12 cellular contexts compared by ENCODE assay signal in genomic region chr3:186609247-186609868, GRCh38. TPM values are rescaled to one million over a fixed set of nuclear protein-coding genes. Genes with fewer than 3 reads are reported as not detected.
A peak's percentile ranks its signal among the peaks of the same experiment; 100 is the strongest.
DNase-seq lines count a peak whose midpoint lies in the region; ATAC-seq and TF ChIP-seq lines count a peak whose summit lies in the region.
"Had no signal": no experiment of that assay in that cellular context is flagged by ENCODE, and none has a peak within 500 bp of the region (broad histone marks: within the 10 kb centered on the region; RNA-seq: fewer than 3 reads in every experiment).

No MANE protein-coding gene starts in this region.

- H3K79me2 ChIP-seq in PC-3 (ENCODE audit: low read length), result no peaks in the 10 kb centered on the region

- no peaks in the 10 kb centered on the region for H3K9me3 ChIP-seq in PC-3 (ENCODE audit: low read length)

- H2AFZ ChIP-seq in PC-3 (ENCODE audit: low read length), result no peak overlapping the region

- H3K4me1 Mint-ChIP-seq in natural killer cell, result peaks cover 0 to 3% of the 10 kb centered on the region in 2 donors

- H3K36me3 Mint-ChIP-seq in natural killer cell, result no peaks in the 10 kb centered on the region

- no peaks in the 10 kb centered on the region for H4K20me1 ChIP-seq in PC-3 (ENCODE audit: low read length)

- H3K36me3 ChIP-seq in PC-3 (ENCODE audit: low read depth, low read length), result no peaks in the 10 kb centered on the region

- H3K4me3 ChIP-seq in AG10803 (ENCODE audit: low read length), result no peak overlapping the region
- no peak overlapping the region for H3K4me3 ChIP-seq in PC-3 (ENCODE audit: low read length)
- no peak overlapping the region for H3K4me3 ChIP-seq in fibroblast of villous mesenchyme (ENCODE audit: low read depth, low read length)

- CTCF ChIA-PET in PC-3 (lab: Charles Lee), result no interaction called here

- TF ChIP-seq CTCF in AG10803 (conservative IDR thresholded peaks at IDR 0.05; ENCODE audit: low read length), result peak; percentile 27
- peak; percentile 27; the same call in 1 of the 2 replicates for TF ChIP-seq CTCF in GM12874 (IDR thresholded peaks at IDR 0.05; ENCODE audit: insufficient read depth, low read depth, low read length)
- TF ChIP-seq CTCF in PC-3 (conservative IDR thresholded peaks at IDR 0.05; ENCODE audit: low read depth, low read length), result peak; percentile 67
- TF ChIP-seq CTCF in fibroblast of villous mesenchyme (IDR thresholded peaks at IDR 0.05; ENCODE audit: insufficient read depth, low read depth, low read length), result peak; percentile 34
- TF ChIP-seq CTCF in natural killer cell (IDR thresholded peaks at IDR 0.05), result no peak

- no peaks in the 10 kb centered on the region for H3F3A ChIP-seq in PC-3 (ENCODE audit: low read length, unreplicated experiment)

- no TSS peak for BruUV-seq in PC-3 (replicated peaks; lab: Mats Ljungman, UMichigan)

- POLR2A ChIA-PET in PC-3 (lab: Charles Lee; ENCODE audit: unreplicated experiment), result no interaction called here

- intact Hi-C loops in PC-3 (cut with micrococcal nuclease) (no loop called here), natural killer cell (cut with micrococcal nuclease) (no loop called here)

- no peak overlapping the region for H3K9ac ChIP-seq in PC-3 (ENCODE audit: low read length)

- H3K4me3 Mint-ChIP-seq in natural killer cell, result no peak overlapping the region
- H3K4me3 Mint-ChIP-seq: stimulated activated naive CD8-positive, alpha-beta T cell treated with anti-CD3 and anti-CD28 coated beads, Interleukin-15, Interleukin-2, amounts not matched to agents 100 ng/mL and 50 ng/mL, for 24 hours had no signal

- no peaks in the 10 kb centered on the region for H3K9me2 ChIP-seq in PC-3 (replicated peaks; ENCODE audit: low read length)

- DNase-seq in AG10803 (ENCODE audit: low read depth) (peak; percentile 6), PC-3 (peak; percentile 61), fibroblast of villous mesenchyme (ENCODE audit: low read depth) (peak; percentile 11), natural killer cell (no peak), ecto neural progenitor cell (ENCODE audit: low spot score) (no peak), SKM-1 treated with dmso at 0.1 percent for 144 hours (lab: John Stamatoyannopoulos, UW; ENCODE audit: unreplicated experiment) (no peak), NCI-H748 (lab: John Stamatoyannopoulos, UW; ENCODE audit: unreplicated experiment) (no peak)
- DNase-seq: H7, NCI-H1048 had no signal

- no peaks in the 10 kb centered on the region for H3K9me3 Mint-ChIP-seq in natural killer cell
- H3K9me3 Mint-ChIP-seq: stimulated activated naive CD8-positive, alpha-beta T cell treated with anti-CD3 and anti-CD28 coated beads, Interleukin-15, Interleukin-2, amounts not matched to agents 100 ng/mL and 50 ng/mL, for 24 hours had no signal

- no peaks in the 10 kb centered on the region for H3K27me3 ChIP-seq in PC-3 (ENCODE audit: low read length)

- H3K4me2 ChIP-seq in PC-3 (ENCODE audit: low read length), result no peak overlapping the region

- H3K27ac ChIP-seq in PC-3 (ENCODE audit: low read length), result no peak overlapping the region

- ATAC-seq in PC-3 (peak; percentile 82), natural killer cell (no peak)

- no peak overlapping the region for H3K27ac Mint-ChIP-seq in natural killer cell
- H3K27ac Mint-ChIP-seq: stimulated activated naive CD8-positive, alpha-beta T cell treated with anti-CD3 and anti-CD28 coated beads, Interleukin-15, Interleukin-2, amounts not matched to agents 100 ng/mL and 50 ng/mL, for 24 hours had no signal

- peaks cover 13 to 36% of the 10 kb centered on the region in 2 donors for H3K27me3 Mint-ChIP-seq in natural killer cell (ENCODE audit: low read depth in 2 of 2)

- peaks cover 8% of the 10 kb centered on the region for H3K4me1 ChIP-seq in PC-3 (ENCODE audit: insufficient read depth, low read length)

RNA-seq across cellular contexts. Expression of gene AHSG, which starts 3.5 kb away (rescaled TPM):
- total RNA-seq in PC-3 (2014; rRNA removed) (not detected in 2 replicates), fibroblast of villous mesenchyme (not detected in 2 replicates), natural killer cell (not detected)
- total RNA-seq: H7, pulmonary artery endothelial cell had no signal

RNA-seq across cellular contexts. Expression of gene FETUB, which starts 30.8 kb away (rescaled TPM):
- not detected in 2 replicates for total RNA-seq in PC-3 (2014; rRNA removed)
- total RNA-seq in fibroblast of villous mesenchyme, result not detected in 2 replicates
- total RNA-seq in natural killer cell, result not detected
- total RNA-seq: H7, pulmonary artery endothelial cell had no signal

RNA-seq across cellular contexts. Expression of gene DNAJB11, which starts 38.8 kb away (rescaled TPM):
- 117 and 120 TPM in 2 replicates for total RNA-seq in PC-3 (2014; rRNA removed)
- total RNA-seq in fibroblast of villous mesenchyme, result 40.9 and 60.5 TPM in 2 replicates
- 100 to 1,000 TPM in 2 of 3 donors, 10 to 100 TPM in 1; 85.9 to 112 (median 111) TPM for total RNA-seq in natural killer cell

RNA-seq across cellular contexts. Expression of gene TBCCD1, which starts 42.2 kb away (rescaled TPM):
- total RNA-seq in PC-3 (2014; rRNA removed) (16.6 and 17.0 TPM in 2 replicates), fibroblast of villous mesenchyme (10.3 and 25.9 TPM in 2 replicates), natural killer cell (10 to 100 TPM; 16.8 to 23.0 (median 20.3) TPM)

RNA-seq across cellular contexts. Expression of gene HRG, which starts 56.5 kb away (rescaled TPM):
- total RNA-seq in PC-3 (2014; rRNA removed) (not detected in 2 replicates), fibroblast of villous mesenchyme (not detected in 2 replicates), natural killer cell (not detected)
- total RNA-seq: pulmonary artery endothelial cell had no signal

Comparison
In these comparisons a context has a peak if more than half of its experiments do, and no peak if none do; other contexts are left out.
1. DNase-seq: peak in AG10803 (single experiment), PC-3 (single experiment) and fibroblast of villous mesenchyme (single experiment); none in natural killer cell (single experiment), ecto neural progenitor cell (single experiment), SKM-1 treated with dmso at 0.1 percent for 144 hours (single experiment) and NCI-H748 (single experiment).